In genomic region chr9:134328841-134329575, GRCh38 we compare ENCODE assay signal across 10 cellular contexts. TPM values are rescaled to one million over a fixed set of nuclear protein-coding genes. Genes with fewer than 3 reads are reported as not detected.
DNase-seq lines count a peak whose midpoint lies in the region; ATAC-seq and TF ChIP-seq lines count a peak whose summit lies in the region.
"Had no signal": no experiment of that assay in that cellular context is flagged by ENCODE, and none has a peak within 500 bp of the region (broad histone marks: within the 10 kb centered on the region; RNA-seq: fewer than 3 reads in every experiment).

No MANE protein-coding gene starts in this region.

- H3K4me3 Mint-ChIP-seq in nephron = peak overlapping the region; percentile 81 to 88 (median 88)
- H3K4me3 Mint-ChIP-seq: stimulated activated naive CD8-positive, alpha-beta T cell treated with anti-CD3 and anti-CD28 coated beads, Interleukin-15, Interleukin-2, amounts not matched to agents 100 ng/mL and 50 ng/mL, for 24 hours had no signal

- no peak for ATAC-seq in GM21619 (IDR thresholded peaks at IDR 0.05; ENCODE audit: unreplicated experiment)

- peaks cover 57% of the 10 kb centered on the region for H3K79me2 ChIP-seq in OCI-LY3 (ENCODE audit: low read length)

- peak overlapping the region; percentile 84 to 87 (median 85) for H3K27ac Mint-ChIP-seq in nephron
- H3K27ac Mint-ChIP-seq: stimulated activated naive CD8-positive, alpha-beta T cell treated with anti-CD3 and anti-CD28 coated beads, Interleukin-15, Interleukin-2, amounts not matched to agents 100 ng/mL and 50 ng/mL, for 24 hours had no signal

- peaks cover 69% of the 10 kb centered on the region for H4K20me1 ChIP-seq in OCI-LY3 (ENCODE audit: insufficient read depth, low read length)

- no TSS peak for BruUV-seq in A673 (replicated peaks; lab: Mats Ljungman, UMichigan)

- POLR2A ChIA-PET in A673 (lab: Charles Lee; ENCODE audit: low non-redundant PET) = no interaction called here

- intact Hi-C loops in A673 (cut with micrococcal nuclease; ENCODE audit: unreplicated experiment) = no loop called here
- intact Hi-C loops in esophagus squamous epithelium (cut with DNase I) = loop anchor here (10.0 kb wide), 1 partner anchor 86 kb away; no protein-coding TSS in a partner anchor

- H3K4me1 Mint-ChIP-seq in nephron = peaks cover 46% of the 10 kb centered on the region

- no peaks in the 10 kb centered on the region for H3K36me3 ChIP-seq in A673 (ENCODE audit: insufficient read depth, low read length, poor library complexity, severe bottlenecking)
- no peaks in the 10 kb centered on the region for H3K36me3 ChIP-seq in OCI-LY3 (replicated peaks; ENCODE audit: low read depth, low read length)
- no peaks in the 10 kb centered on the region for H3K36me3 ChIP-seq in esophagus squamous epithelium

- no peaks in the 10 kb centered on the region for H3K36me3 Mint-ChIP-seq in nephron (ENCODE audit: low read depth)

- H3K27me3 Mint-ChIP-seq in nephron (ENCODE audit: low read depth) = peaks cover 3% of the 10 kb centered on the region

- CTCF ChIA-PET in A673 (lab: Charles Lee) = no interaction called here

- no peak overlapping the region for H3K9ac ChIP-seq in OCI-LY3 (ENCODE audit: low read length)

- no peak for TF ChIP-seq POLR2A in esophagus squamous epithelium (IDR thresholded peaks at IDR 0.05)

- WGBS in esophagus squamous epithelium, 2 donors = 20% methylated on average over 22 of the region's 31 CpGs; no CpG with 5 or more reads in 1 of the 2 donors

- peak overlapping the region; percentile 20; the same call in 1 of the 2 replicates for H3K4me2 ChIP-seq in OCI-LY3 (ENCODE audit: low read length)

- H2AFZ ChIP-seq in OCI-LY3 (ENCODE audit: low read depth, low read length) = no peak overlapping the region

- no peaks in the 10 kb centered on the region for H3K9me3 Mint-ChIP-seq in nephron
- H3K9me3 Mint-ChIP-seq: stimulated activated naive CD8-positive, alpha-beta T cell treated with anti-CD3 and anti-CD28 coated beads, Interleukin-15, Interleukin-2, amounts not matched to agents 100 ng/mL and 50 ng/mL, for 24 hours had no signal

- H3K27ac ChIP-seq in A673 (ENCODE audit: low read depth, low read length, poor library complexity, severe bottlenecking) = peak overlapping the region; percentile 54
- no peak overlapping the region for H3K27ac ChIP-seq in OCI-LY3 (ENCODE audit: low read length)
- peak overlapping the region; percentile 88 to 95 (median 90) for H3K27ac ChIP-seq in esophagus squamous epithelium

- DNase-seq in A673 (ENCODE audit: low spot score) = no peak
- no peak for DNase-seq in esophagus squamous epithelium (lab: John Stamatoyannopoulos, UW)
- no peak for DNase-seq in NCI-H510A treated with DMSO at 0.1 percent for 48 hours (lab: John Stamatoyannopoulos, UW)
- no peak for DNase-seq in NCI-H187 treated with DMSO at 0.1 percent for 48 hours (lab: John Stamatoyannopoulos, UW)
- DNase-seq in activated effector memory CD4-positive, alpha-beta T cell treated with anti-CD3 and anti-CD28 coated beads, Interleukin-2, amount 50 U/mL, for 16 hours = no peak
- DNase-seq: NCI-H2029 had no signal

- H3K4me3 ChIP-seq in A673 (ENCODE audit: low read depth, low read length, poor library complexity, severe bottlenecking) = peak overlapping the region; percentile 10
- H3K4me3 ChIP-seq in OCI-LY3 (ENCODE audit: low read length) = no peak overlapping the region
- peak overlapping the region; percentile 66 to 88 (median 80) for H3K4me3 ChIP-seq in esophagus squamous epithelium

- H3K9me3 ChIP-seq in A673 (ENCODE audit: low read depth, low read length, poor library complexity, severe bottlenecking) (no peaks in the 10 kb centered on the region), OCI-LY3 (ENCODE audit: insufficient read depth, low read length) (no peaks in the 10 kb centered on the region), esophagus squamous epithelium (no peaks in the 10 kb centered on the region)

- peaks cover 52% of the 10 kb centered on the region for H3K4me1 ChIP-seq in A673 (ENCODE audit: insufficient read depth, low read length, poor library complexity, severe bottlenecking)
- peaks cover 38% of the 10 kb centered on the region for H3K4me1 ChIP-seq in OCI-LY3 (ENCODE audit: low read length)
- H3K4me1 ChIP-seq in esophagus squamous epithelium = peaks cover 71 to 89% (median 78%) of the 10 kb centered on the region in 3 donors

- no peaks in the 10 kb centered on the region for H3K27me3 ChIP-seq in A673 (replicated peaks; ENCODE audit: insufficient read depth, low read depth, low read length, poor library complexity)
- H3K27me3 ChIP-seq in OCI-LY3 (ENCODE audit: low read depth, low read length) = peaks cover 4% of the 10 kb centered on the region; the same call in 1 of the 2 replicates
- H3K27me3 ChIP-seq in esophagus squamous epithelium = no peaks in the 10 kb centered on the region

- TF ChIP-seq CTCF in A673 (conservative IDR thresholded peaks at IDR 0.05; ENCODE audit: low read depth, low read length) = no peak
- TF ChIP-seq CTCF in OCI-LY3 (IDR thresholded peaks at IDR 0.05; ENCODE audit: low read depth, low read length) = no peak
- TF ChIP-seq CTCF in esophagus squamous epithelium (IDR thresholded peaks at IDR 0.05) = peak in 1 of 6 experiments; percentile 12
- TF ChIP-seq CTCF in nephron (IDR thresholded peaks at IDR 0.05; ENCODE audit: unreplicated experiment in 3 of 3) = no peak

RNA-seq across cellular contexts. Expression of gene RXRA, which starts 2.8 kb away (rescaled TPM):
- total RNA-seq in A673 (2021) (50.7 and 54.1 TPM in 2 replicates), esophagus squamous epithelium (10 to 100 TPM; 41.8 to 83.1 (median 50.4) TPM)
